8 cellular contexts compared by ENCODE assay signal in genomic region chr12:99985129-99985570, GRCh38. TPM values are rescaled to one million over a fixed set of nuclear protein-coding genes. Genes with fewer than 3 reads are reported as not detected.
DNase-seq lines count a peak whose midpoint lies in the region; ATAC-seq and TF ChIP-seq lines count a peak whose summit lies in the region.

No MANE protein-coding gene starts in this region.

- H3K27me3 ChIP-seq in iPS-18a (ENCODE audit: control insufficient read depth, insufficient read depth, low read length) = peaks cover 35% of the 10 kb centered on the region

- peaks cover 51% of the 10 kb centered on the region for H3K27me3 Mint-ChIP-seq in activated T-helper 1 cell treated with anti-CD3 and anti-CD28 coated beads, Interleukin-12 subunit alpha, Interleukin-12 subunit beta, Interleukin-2, Interleukin-4 antibody, amounts not matched to agents 30 ng/mL and 10 ng/mL and 1 ng/mL, durations not matched to agents 14 hours and 24 hours and 36 hours (ENCODE audit: insufficient read depth)
- peaks cover 56% of the 10 kb centered on the region for H3K27me3 Mint-ChIP-seq in stimulated activated naive CD8-positive, alpha-beta T cell treated with anti-CD3 and anti-CD28 coated beads, Interleukin-15, amount 100 ng/mL, for 72 hours

- H3K27ac Mint-ChIP-seq in activated T-helper 1 cell treated with anti-CD3 and anti-CD28 coated beads, Interleukin-12 subunit alpha, Interleukin-12 subunit beta, Interleukin-2, Interleukin-4 antibody, amounts not matched to agents 30 ng/mL and 10 ng/mL and 1 ng/mL, durations not matched to agents 14 hours and 24 hours and 36 hours = no peak overlapping the region
- H3K27ac Mint-ChIP-seq in stimulated activated naive CD8-positive, alpha-beta T cell treated with anti-CD3 and anti-CD28 coated beads, Interleukin-15, amount 100 ng/mL, for 72 hours = no peak overlapping the region

- peak overlapping the region; percentile 76 for H3K4me3 ChIP-seq in iPS-18a (ENCODE audit: low read length)

- intact Hi-C loops in activated T-helper 1 cell treated with anti-CD3 and anti-CD28 coated beads, Interleukin-12 subunit alpha, Interleukin-12 subunit beta, Interleukin-2, Interleukin-4 antibody, amounts not matched to agents 30 ng/mL and 10 ng/mL and 1 ng/mL, durations not matched to agents 14 hours and 24 hours and 36 hours (cut with micrococcal nuclease) = no loop called here

- H3K4me3 Mint-ChIP-seq in activated T-helper 1 cell treated with anti-CD3 and anti-CD28 coated beads, Interleukin-12 subunit alpha, Interleukin-12 subunit beta, Interleukin-2, Interleukin-4 antibody, amounts not matched to agents 30 ng/mL and 10 ng/mL and 1 ng/mL, durations not matched to agents 14 hours and 24 hours and 36 hours = peak overlapping the region; percentile 73
- H3K4me3 Mint-ChIP-seq in stimulated activated naive CD8-positive, alpha-beta T cell treated with anti-CD3 and anti-CD28 coated beads, Interleukin-15, amount 100 ng/mL, for 72 hours = peak overlapping the region; percentile 59 to 66

- no peaks in the 10 kb centered on the region for H3K9me3 ChIP-seq in iPS-18a (ENCODE audit: control insufficient read depth, low read depth, low read length)

- TF ChIP-seq CTCF in GM13977 (IDR thresholded peaks at IDR 0.05; ENCODE audit: extremely low read depth, insufficient read depth, missing control alignments) = no peak

- no peaks in the 10 kb centered on the region for H3K36me3 ChIP-seq in iPS-18a (ENCODE audit: control insufficient read depth, low read depth, low read length)

- H3K4me1 ChIP-seq in iPS-18a (ENCODE audit: control insufficient read depth, low read depth, low read length) = peaks cover 8% of the 10 kb centered on the region

- H3K9me3 Mint-ChIP-seq in activated T-helper 1 cell treated with anti-CD3 and anti-CD28 coated beads, Interleukin-12 subunit alpha, Interleukin-12 subunit beta, Interleukin-2, Interleukin-4 antibody, amounts not matched to agents 30 ng/mL and 10 ng/mL and 1 ng/mL, durations not matched to agents 14 hours and 24 hours and 36 hours = no peaks in the 10 kb centered on the region
- no peaks in the 10 kb centered on the region for H3K9me3 Mint-ChIP-seq in stimulated activated naive CD8-positive, alpha-beta T cell treated with anti-CD3 and anti-CD28 coated beads, Interleukin-15, amount 100 ng/mL, for 72 hours

- H3K4me1 Mint-ChIP-seq in activated T-helper 1 cell treated with anti-CD3 and anti-CD28 coated beads, Interleukin-12 subunit alpha, Interleukin-12 subunit beta, Interleukin-2, Interleukin-4 antibody, amounts not matched to agents 30 ng/mL and 10 ng/mL and 1 ng/mL, durations not matched to agents 14 hours and 24 hours and 36 hours (ENCODE audit: low read depth) = peaks cover 8% of the 10 kb centered on the region
- H3K4me1 Mint-ChIP-seq in stimulated activated naive CD8-positive, alpha-beta T cell treated with anti-CD3 and anti-CD28 coated beads, Interleukin-15, amount 100 ng/mL, for 72 hours = peaks cover 13% of the 10 kb centered on the region

- no peaks in the 10 kb centered on the region for H3K36me3 Mint-ChIP-seq in activated T-helper 1 cell treated with anti-CD3 and anti-CD28 coated beads, Interleukin-12 subunit alpha, Interleukin-12 subunit beta, Interleukin-2, Interleukin-4 antibody, amounts not matched to agents 30 ng/mL and 10 ng/mL and 1 ng/mL, durations not matched to agents 14 hours and 24 hours and 36 hours (ENCODE audit: low read depth)

- no peak overlapping the region for H3K27ac ChIP-seq in iPS-18a (ENCODE audit: low read length)

- in situ Hi-C loops in GM13977 (cut with MboI; ENCODE audit: low pct_unique_long_range_greater_than_20kb, low sequenced_read_pairs, unreplicated experiment) = no loop called here

- ATAC-seq in HG03280 (IDR thresholded peaks at IDR 0.05; ENCODE audit: unreplicated experiment) = peak; percentile 42
- ATAC-seq in stimulated activated naive CD8-positive, alpha-beta T cell treated with anti-CD3 and anti-CD28 coated beads, Interleukin-15, amount 100 ng/mL, for 72 hours = peak; percentile 36

- DNase-seq in NCI-H82 (lab: John Stamatoyannopoulos, UW) = peak; percentile 35
- no peak for DNase-seq in NCI-H82 treated with DMSO at 0.1 percent for 48 hours (lab: John Stamatoyannopoulos, UW; ENCODE audit: unreplicated experiment)
- no peak for DNase-seq in activated T-helper 1 cell treated with anti-CD3 and anti-CD28 coated beads, Interleukin-12 subunit alpha, Interleukin-12 subunit beta, Interleukin-2, Interleukin-4 antibody, amounts not matched to agents 30 ng/mL and 10 ng/mL and 1 ng/mL, durations not matched to agents 14 hours and 24 hours and 36 hours (ENCODE audit: low spot score)
- DNase-seq in stimulated activated naive CD8-positive, alpha-beta T cell treated with anti-CD3 and anti-CD28 coated beads, Interleukin-15, amount 100 ng/mL, for 72 hours = no peak
- DNase-seq in GM13977 (ENCODE audit: low spot score) = no peak
- no peak for DNase-seq in OCI-M2 (lab: John Stamatoyannopoulos, UW; ENCODE audit: unreplicated experiment)

- H3K9ac ChIP-seq in iPS-18a (ENCODE audit: low read length) = peak overlapping the region; percentile 39

RNA-seq across cellular contexts. Expression of gene ANKS1B, which starts 0.4 kb away (rescaled TPM):
- 2.8 TPM in 2 replicates for total RNA-seq in activated T-helper 1 cell treated with anti-CD3 and anti-CD28 coated beads, Interleukin-12 subunit alpha, Interleukin-12 subunit beta, Interleukin-2, Interleukin-4 antibody, amounts not matched to agents 30 ng/mL and 10 ng/mL and 1 ng/mL, durations not matched to agents 14 hours and 24 hours and 36 hours
